ENCODE assay signal across 25 cellular contexts in the genomic region with DNA sequence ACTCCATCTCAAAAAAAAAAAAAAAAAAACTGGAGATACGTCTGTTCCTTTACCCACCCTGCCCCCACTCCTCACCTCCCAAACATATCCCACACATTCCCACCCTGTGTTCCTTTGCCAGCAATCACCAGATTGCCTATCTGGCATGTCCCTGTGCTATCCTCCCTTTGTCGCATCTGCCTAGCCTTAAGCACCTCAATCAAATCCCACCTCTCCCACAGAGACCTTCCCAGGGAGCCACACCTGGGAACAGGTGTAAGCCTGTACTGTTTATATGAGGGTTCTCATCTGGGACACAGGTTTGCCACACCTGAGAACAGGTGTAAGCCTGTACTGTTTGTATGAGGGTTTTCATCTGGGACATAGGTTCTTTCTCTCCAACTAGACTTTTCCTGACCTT. TPM values are rescaled to one million over a fixed set of nuclear protein-coding genes. Genes with fewer than 3 reads are reported as not detected.
"Had no signal": no experiment of that assay in that cellular context is flagged by ENCODE, and none has a peak within 500 bp of the region (broad histone marks: within the 10 kb centered on the region; RNA-seq: fewer than 3 reads in every experiment).

No MANE protein-coding gene starts in this region.

- H3K27ac Mint-ChIP-seq: natural killer cell had no signal

- ATAC-seq: gastroesophageal sphincter, left cardiac atrium, left ventricle myocardium superior, natural killer cell had no signal

- H3K27me3 ChIP-seq: esophagus squamous epithelium, gastroesophageal sphincter, ovary, right atrium auricular region, sigmoid colon, thyroid gland, upper lobe of left lung, vagina had no signal

- H3K27ac ChIP-seq: epithelial cell of prostate, gastroesophageal sphincter, ovary, right atrium auricular region, sigmoid colon, thyroid gland, upper lobe of left lung, vagina had no signal

- H3K4me3 Mint-ChIP-seq: immature natural killer cell, natural killer cell, neural crest cell had no signal

- H3K9me3 Mint-ChIP-seq: immature natural killer cell, natural killer cell, neural crest cell had no signal

- H3K36me3 Mint-ChIP-seq: immature natural killer cell, natural killer cell had no signal

- DNase-seq: cortex of kidney; effector memory CD4-positive, alpha-beta T cell; esophagus squamous epithelium; foreskin fibroblast; immature natural killer cell; left cardiac atrium; left ventricle myocardium superior; natural killer cell; ovary; sigmoid colon; stimulated activated naive CD4-positive, alpha-beta T cell treated with Interleukin-2 at 50 U/mL for 16 hours; thyroid gland; upper lobe of left lung had no signal

- H3K4me3 ChIP-seq: esophagus squamous epithelium, gastroesophageal sphincter, lung, ovary, right atrium auricular region, sigmoid colon, skin epidermis, thyroid gland, upper lobe of left lung, vagina had no signal

- H3K36me3 ChIP-seq: esophagus squamous epithelium, gastroesophageal sphincter, ovary, right atrium auricular region, sigmoid colon, thyroid gland, upper lobe of left lung, vagina had no signal

- H3K9me3 ChIP-seq: esophagus squamous epithelium, gastroesophageal sphincter, ovary, right atrium auricular region, sigmoid colon, thyroid gland, upper lobe of left lung, vagina had no signal

- H3K4me1 Mint-ChIP-seq: immature natural killer cell had no signal

RNA-seq across cellular contexts. Expression of gene WFDC3, which starts 16.8 kb away (rescaled TPM):
- total RNA-seq: left ventricle myocardium superior, mononuclear cell, natural killer cell, neural crest cell, vagina had no signal

RNA-seq across cellular contexts. Expression of gene UBE2C, which starts 37.5 kb away (rescaled TPM):
- total RNA-seq: mesenteric fat pad had no signal

RNA-seq across cellular contexts. Expression of gene TNNC2, which starts 52.2 kb away (rescaled TPM):
- total RNA-seq: left ventricle myocardium superior, neural crest cell, vagina had no signal

RNA-seq across cellular contexts. Expression of gene SPINT4, which starts 52.8 kb away (rescaled TPM):
- total RNA-seq: chondrocyte, esophagus squamous epithelium, gastroesophageal sphincter, left cardiac atrium, left ventricle myocardium superior, lung, mesenteric fat pad, mononuclear cell, myocyte, natural killer cell, neural crest cell, ovary, posterior vena cava, right atrium auricular region, sigmoid colon, thyroid gland, upper lobe of left lung, vagina had no signal
